ENCODE assay signal across 9 cellular contexts in the genomic region with DNA sequence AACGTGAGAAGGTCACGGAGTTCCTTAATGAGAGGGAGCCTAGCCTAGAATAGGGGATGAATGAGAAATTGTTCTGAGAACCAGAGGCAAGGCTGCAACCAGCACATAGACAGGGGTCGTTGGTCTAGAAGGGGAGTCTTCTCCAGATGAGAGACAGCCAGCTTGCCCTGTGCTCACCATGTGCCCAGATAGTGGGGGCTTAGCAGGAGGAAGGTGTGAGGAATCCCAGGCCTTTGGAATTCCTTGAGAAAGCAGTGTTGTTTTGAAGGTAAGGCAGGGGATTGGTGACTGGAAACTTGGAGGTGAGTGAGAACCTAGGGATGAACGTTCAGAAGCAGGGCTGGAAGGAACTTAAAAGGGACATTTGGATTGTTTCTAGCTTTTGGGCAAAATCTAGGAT. TPM values are rescaled to one million over a fixed set of nuclear protein-coding genes. Genes with fewer than 3 reads are reported as not detected.
A peak's percentile ranks its signal among the peaks of the same experiment; 100 is the strongest.
DNase-seq lines count a peak whose midpoint lies in the region; ATAC-seq, FAIRE-seq and TF ChIP-seq lines count a peak whose summit lies in the region.
"Had no signal": no experiment of that assay in that cellular context is flagged by ENCODE, and none has a peak within 500 bp of the region (broad histone marks: within the 10 kb centered on the region; RNA-seq: fewer than 3 reads in every experiment).

No MANE protein-coding gene starts in this region.

- intact Hi-C loops in kidney (cut with DNase I) = no loop called here

- CTCF ChIA-PET in activated CD8-positive, alpha-beta memory T cell treated with anti-CD3 and anti-CD28 coated beads, Interleukin-2, amount 10 ng/mL, durations not matched to agents 7 days and 5 days (lab: Charles Lee) = interaction anchor here (1.1 to 6.0 kb wide), 10 partner anchors 9 to 58 kb away, joined by 3 to 44 read pairs (median 4); partner anchors contain the start of gene MARK2

- no peaks in the 10 kb centered on the region for H3K9me3 Mint-ChIP-seq in activated CD8-positive, alpha-beta memory T cell treated with anti-CD3 and anti-CD28 coated beads, Interleukin-2, amount 10 ng/mL, durations not matched to agents 7 days and 5 days (ENCODE audit: low read depth)
- H3K9me3 Mint-ChIP-seq in activated T-helper 17 cell treated with anti-CD3 and anti-CD28 coated beads, Interleukin-2, amount 50 U/mL, for 72 hours = no peaks in the 10 kb centered on the region

- H3K36me3 Mint-ChIP-seq in activated CD8-positive, alpha-beta memory T cell treated with anti-CD3 and anti-CD28 coated beads, Interleukin-2, amount 10 ng/mL, durations not matched to agents 7 days and 5 days = peaks cover 2% of the 10 kb centered on the region
- peaks cover 18% of the 10 kb centered on the region for H3K36me3 Mint-ChIP-seq in activated T-helper 17 cell treated with anti-CD3 and anti-CD28 coated beads, Interleukin-2, amount 50 U/mL, for 72 hours (ENCODE audit: low read depth)

- peak overlapping the region; percentile 70 for H3K27ac Mint-ChIP-seq in activated CD8-positive, alpha-beta memory T cell treated with anti-CD3 and anti-CD28 coated beads, Interleukin-2, amount 10 ng/mL, durations not matched to agents 7 days and 5 days
- H3K27ac Mint-ChIP-seq in activated T-helper 17 cell treated with anti-CD3 and anti-CD28 coated beads, Interleukin-2, amount 50 U/mL, for 72 hours = peak overlapping the region; percentile 98

- no peak for TF ChIP-seq CTCF in kidney (IDR thresholded peaks at IDR 0.05; ENCODE audit: borderline replicate concordance, extremely low read depth, insufficient read depth)

- no peak for DNase-seq in activated CD8-positive, alpha-beta memory T cell treated with anti-CD3 and anti-CD28 coated beads, Interleukin-2, amount 10 ng/mL, durations not matched to agents 7 days and 5 days
- DNase-seq in activated CD8-positive, alpha-beta memory T cell treated with anti-CD3 and anti-CD28 coated beads, Interleukin-2, amount 50 U/mL, for 48 hours = no peak
- no peak for DNase-seq in kidney
- no peak for DNase-seq in germinal center (ENCODE audit: low spot score)
- DNase-seq in NCI-H1436 (lab: John Stamatoyannopoulos, UW) = no peak
- DNase-seq: hippocampal formation had no signal

- H3K27me3 Mint-ChIP-seq in activated CD8-positive, alpha-beta memory T cell treated with anti-CD3 and anti-CD28 coated beads, Interleukin-2, amount 10 ng/mL, durations not matched to agents 7 days and 5 days = no peaks in the 10 kb centered on the region
- H3K27me3 Mint-ChIP-seq in activated T-helper 17 cell treated with anti-CD3 and anti-CD28 coated beads, Interleukin-2, amount 50 U/mL, for 72 hours = no peaks in the 10 kb centered on the region

- H3K36me3 ChIP-seq in kidney (ENCODE audit: control insufficient read depth in 1 of 2, insufficient read depth in 2 of 2, low read length in 2 of 2) = no peaks in the 10 kb centered on the region

- peaks cover 32 to 51% of the 10 kb centered on the region in 2 donors for H3K4me1 ChIP-seq in kidney (ENCODE audit: control insufficient read depth in 1 of 2, insufficient read depth in 1 of 2, low read depth in 1 of 2, low read length in 2 of 2)

- FAIRE-seq in kidney (lab: Jason Lieb, UNC) = no peak

- ATAC-seq in activated CD8-positive, alpha-beta memory T cell treated with anti-CD3 and anti-CD28 coated beads, Interleukin-2, amount 10 ng/mL, durations not matched to agents 7 days and 5 days = no peak
- no peak for ATAC-seq in activated T-helper 17 cell treated with anti-CD3 and anti-CD28 coated beads, Interleukin-2, amount 50 U/mL, for 72 hours (replicated peaks)
- no peak for ATAC-seq in HG02870 (IDR thresholded peaks at IDR 0.05; ENCODE audit: unreplicated experiment)

- H3K9me3 ChIP-seq in kidney (ENCODE audit: control insufficient read depth in 1 of 2, low read length in 2 of 2) = no peaks in the 10 kb centered on the region

- peak overlapping the region in 1 of 2 donors; percentile 60 for H3K4me3 ChIP-seq in kidney (ENCODE audit: low read length in 2 of 2)

- H3K27ac ChIP-seq in kidney (ENCODE audit: low read depth in 2 of 2, low read length in 2 of 2) (peak overlapping the region; percentile 91 to 95), temporal lobe (ENCODE audit: low read depth, low read length) (peak overlapping the region; percentile 30)

- H3K9ac ChIP-seq in kidney (ENCODE audit: low read length in 2 of 2) = peak overlapping the region; percentile 34 to 60

- H3K4me1 Mint-ChIP-seq in activated CD8-positive, alpha-beta memory T cell treated with anti-CD3 and anti-CD28 coated beads, Interleukin-2, amount 10 ng/mL, durations not matched to agents 7 days and 5 days = peaks cover 75% of the 10 kb centered on the region
- H3K4me1 Mint-ChIP-seq in activated T-helper 17 cell treated with anti-CD3 and anti-CD28 coated beads, Interleukin-2, amount 50 U/mL, for 72 hours = peaks cover 45% of the 10 kb centered on the region

- peak overlapping the region; percentile 21 for H3K4me3 Mint-ChIP-seq in activated CD8-positive, alpha-beta memory T cell treated with anti-CD3 and anti-CD28 coated beads, Interleukin-2, amount 10 ng/mL, durations not matched to agents 7 days and 5 days
- peak overlapping the region; percentile 93 for H3K4me3 Mint-ChIP-seq in activated T-helper 17 cell treated with anti-CD3 and anti-CD28 coated beads, Interleukin-2, amount 50 U/mL, for 72 hours

RNA-seq across cellular contexts. Expression of gene RCOR2, which starts 29.4 kb away (rescaled TPM):
- under 1 TPM; 0.16 to 0.47 TPM for total RNA-seq in activated CD8-positive, alpha-beta memory T cell treated with anti-CD3 and anti-CD28 coated beads, Interleukin-2, amount 10 ng/mL, durations not matched to agents 7 days and 5 days
- total RNA-seq in activated T-helper 17 cell treated with anti-CD3 and anti-CD28 coated beads, Interleukin-2, amount 50 U/mL, for 72 hours = under 1 TPM in 1 of 2 donors, not detected in 1; 0.32 TPM
- total RNA-seq in kidney (0.76 TPM), temporal lobe (7.9 TPM)
- 0.86 TPM for polyA plus RNA-seq in kidney (ENCODE audit: insufficient read depth, low read depth, low replicate concordance)

RNA-seq across cellular contexts. Expression of gene MARK2, which starts 48.7 kb away (rescaled TPM):
- total RNA-seq in activated CD8-positive, alpha-beta memory T cell treated with anti-CD3 and anti-CD28 coated beads, Interleukin-2, amount 10 ng/mL, durations not matched to agents 7 days and 5 days = 10 to 100 TPM; 57.2 to 57.9 TPM
- total RNA-seq in activated T-helper 17 cell treated with anti-CD3 and anti-CD28 coated beads, Interleukin-2, amount 50 U/mL, for 72 hours = 10 to 100 TPM; 24.1 to 35.8 TPM
- total RNA-seq in kidney (42.6 TPM), temporal lobe (16.0 TPM)
- polyA plus RNA-seq in kidney (ENCODE audit: insufficient read depth, low read depth, low replicate concordance) = 11.7 TPM

RNA-seq across cellular contexts. Expression of gene NAA40, which starts 51.2 kb away (rescaled TPM):
- total RNA-seq in activated CD8-positive, alpha-beta memory T cell treated with anti-CD3 and anti-CD28 coated beads, Interleukin-2, amount 10 ng/mL, durations not matched to agents 7 days and 5 days = 10 to 100 TPM; 37.0 to 46.0 TPM
- 10 to 100 TPM; 20.2 to 30.9 TPM for total RNA-seq in activated T-helper 17 cell treated with anti-CD3 and anti-CD28 coated beads, Interleukin-2, amount 50 U/mL, for 72 hours
- 27.2 TPM for total RNA-seq in kidney
- 11.8 TPM for polyA plus RNA-seq in kidney (ENCODE audit: insufficient read depth, low read depth, low replicate concordance)
- total RNA-seq in temporal lobe = 15.5 TPM
